In genomic region chr17:63369233-63369632, GRCh38 we compare ENCODE assay signal across 17 cellular contexts.
A peak's percentile ranks its signal among the peaks of the same experiment; 100 is the strongest.
DNase-seq lines count a peak whose midpoint lies in the region; ATAC-seq and TF ChIP-seq lines count a peak whose summit lies in the region.
"Had no signal": no experiment of that assay in that cellular context is flagged by ENCODE, and none has a peak within 500 bp of the region (broad histone marks: within the 10 kb centered on the region; RNA-seq: fewer than 3 reads in every experiment).

No MANE protein-coding gene starts in this region.

- no peak overlapping the region for H3K9ac ChIP-seq in PC-3 (ENCODE audit: low read length)

- H4K20me1 ChIP-seq in PC-3 (ENCODE audit: low read length), result no peaks in the 10 kb centered on the region

- H3K27me3 Mint-ChIP-seq in HFFc6 (ENCODE audit: insufficient read depth), result peaks cover 2% of the 10 kb centered on the region; the same call in 1 of the 2 replicates
- H3K27me3 Mint-ChIP-seq in stimulated activated memory B cell treated with anti-CD40 and anti-IgM and Interleukin-4, amounts not matched to agents 10 μg/mL and 1 μg/mL and 100 μg/mL, for 72 hours, result peaks cover 9% of the 10 kb centered on the region

- in situ Hi-C loops in brain microvascular endothelial cell (cut with HindIII; ENCODE audit: low pct_ligation_motif_present, low sequenced_read_pairs), result no loop called here

- no peaks in the 10 kb centered on the region for H3F3A ChIP-seq in PC-3 (ENCODE audit: low read length, unreplicated experiment)

- H3K4me3 ChIP-seq in brain microvascular endothelial cell (ENCODE audit: low read depth, low read length) (no peak overlapping the region), PC-3 (ENCODE audit: low read length) (no peak overlapping the region)

- H3K9me3 ChIP-seq in PC-3 (ENCODE audit: low read length), result no peaks in the 10 kb centered on the region

- no peak overlapping the region; the same call in 1 of the 2 replicates for H3K27ac Mint-ChIP-seq in HFFc6
- H3K27ac Mint-ChIP-seq in stimulated activated memory B cell treated with anti-CD40 and anti-IgM and Interleukin-4, amounts not matched to agents 10 μg/mL and 1 μg/mL and 100 μg/mL, for 72 hours, result no peak overlapping the region
- H3K27ac Mint-ChIP-seq: activated CD4-positive, alpha-beta T cell treated with anti-CD3 and anti-CD28 coated beads, Interleukin-2, amount 10 ng/mL, durations not matched to agents 7 days and 5 days; IgD-negative memory B cell had no signal

- ATAC-seq in stimulated activated memory B cell treated with anti-CD40 and anti-IgM and Interleukin-4, amounts not matched to agents 10 μg/mL and 1 μg/mL and 100 μg/mL, for 72 hours, result no peak
- ATAC-seq in PC-3 (no peak), GM21447 (IDR thresholded peaks at IDR 0.05; ENCODE audit: unreplicated experiment) (no peak)

- H3K4me1 ChIP-seq in PC-3 (ENCODE audit: insufficient read depth, low read length), result no peaks in the 10 kb centered on the region

- H3K79me2 ChIP-seq in PC-3 (ENCODE audit: low read length), result no peaks in the 10 kb centered on the region

- intact Hi-C loops in PC-3 (cut with micrococcal nuclease), result no loop called here

- no peak overlapping the region for H2AFZ ChIP-seq in PC-3 (ENCODE audit: low read length)

- H3K36me3 Mint-ChIP-seq in HFFc6 (ENCODE audit: low read depth), result peaks cover 8% of the 10 kb centered on the region
- H3K36me3 Mint-ChIP-seq in stimulated activated memory B cell treated with anti-CD40 and anti-IgM and Interleukin-4, amounts not matched to agents 10 μg/mL and 1 μg/mL and 100 μg/mL, for 72 hours, result no peaks in the 10 kb centered on the region

- no peaks in the 10 kb centered on the region for H3K9me2 ChIP-seq in PC-3 (replicated peaks; ENCODE audit: low read length)

- CTCF ChIA-PET in PC-3 (lab: Charles Lee), result interaction anchor here (0.6 kb wide), 3 partner anchors 19 to 374 kb away, joined by 3 to 6 read pairs (median 3); no protein-coding TSS in a partner anchor

- TF ChIP-seq CTCF in HFFc6 (IDR thresholded peaks at IDR 0.05), result no peak
- TF ChIP-seq CTCF in brain microvascular endothelial cell (IDR thresholded peaks at IDR 0.05; ENCODE audit: low read depth, low read length, missing control alignments), result no peak
- no peak for TF ChIP-seq CTCF in PC-3 (conservative IDR thresholded peaks at IDR 0.05; ENCODE audit: low read depth, low read length)

- POLR2A ChIA-PET in PC-3 (lab: Charles Lee; ENCODE audit: unreplicated experiment), result no interaction called here

- H3K27me3 ChIP-seq in brain microvascular endothelial cell (replicated peaks) (no peaks in the 10 kb centered on the region), PC-3 (ENCODE audit: low read length) (no peaks in the 10 kb centered on the region)

- H3K27ac ChIP-seq in brain microvascular endothelial cell (no peak overlapping the region), PC-3 (ENCODE audit: low read length) (no peak overlapping the region)

- BruUV-seq in PC-3 (replicated peaks; lab: Mats Ljungman, UMichigan), result no TSS peak

- H3K36me3 ChIP-seq in brain microvascular endothelial cell (replicated peaks) (no peaks in the 10 kb centered on the region), PC-3 (ENCODE audit: low read depth, low read length) (0 out of 2 replicates have a peak, but pooled peaks cover 3% of the 10 kb centered on the region)

- DNase-seq in AG08396 (ENCODE audit: low spot score) (peak; percentile 35), HFFc6 (peak; percentile 63), brain microvascular endothelial cell (peak; percentile 53), kidney tubule cell (ENCODE audit: low spot score) (peak; percentile 24), PC-3 (no peak), HuH-7 (ENCODE audit: low spot score) (no peak)
- DNase-seq: activated CD4-positive, alpha-beta T cell treated with anti-CD3 and anti-CD28 coated beads, Interleukin-2, amount 10 ng/mL, durations not matched to agents 7 days and 5 days; activated naive CD4-positive, alpha-beta T cell treated with Interleukin-2 at 50 U/mL for 16 hours; Calu3; cortex of kidney; hippocampal formation; NCI-H1105; NCI-H2171; right cardiac atrium had no signal

- no peak overlapping the region for H3K4me3 Mint-ChIP-seq in HFFc6
- H3K4me3 Mint-ChIP-seq in stimulated activated memory B cell treated with anti-CD40 and anti-IgM and Interleukin-4, amounts not matched to agents 10 μg/mL and 1 μg/mL and 100 μg/mL, for 72 hours, result no peak overlapping the region
- H3K4me3 Mint-ChIP-seq: activated CD4-positive, alpha-beta T cell treated with anti-CD3 and anti-CD28 coated beads, Interleukin-2, amount 10 ng/mL, durations not matched to agents 7 days and 5 days; IgD-negative memory B cell had no signal

- no peak overlapping the region for H3K4me2 ChIP-seq in PC-3 (ENCODE audit: low read length)

- peaks cover 12% of the 10 kb centered on the region for H3K4me1 Mint-ChIP-seq in HFFc6 (ENCODE audit: low read depth)
- no peaks in the 10 kb centered on the region for H3K4me1 Mint-ChIP-seq in stimulated activated memory B cell treated with anti-CD40 and anti-IgM and Interleukin-4, amounts not matched to agents 10 μg/mL and 1 μg/mL and 100 μg/mL, for 72 hours
- H3K4me1 Mint-ChIP-seq: activated CD4-positive, alpha-beta T cell treated with anti-CD3 and anti-CD28 coated beads, Interleukin-2, amount 10 ng/mL, durations not matched to agents 7 days and 5 days; IgD-negative memory B cell had no signal

- no peaks in the 10 kb centered on the region for H3K9me3 Mint-ChIP-seq in HFFc6
- H3K9me3 Mint-ChIP-seq in stimulated activated memory B cell treated with anti-CD40 and anti-IgM and Interleukin-4, amounts not matched to agents 10 μg/mL and 1 μg/mL and 100 μg/mL, for 72 hours, result no peaks in the 10 kb centered on the region
- H3K9me3 Mint-ChIP-seq: activated CD4-positive, alpha-beta T cell treated with anti-CD3 and anti-CD28 coated beads, Interleukin-2, amount 10 ng/mL, durations not matched to agents 7 days and 5 days; IgD-negative memory B cell had no signal

Comparison
In these comparisons a context has a peak if more than half of its experiments do, and no peak if none do; other contexts are left out.
1. DNase-seq: peak in AG08396 (single experiment), HFFc6 (single experiment), brain microvascular endothelial cell (single experiment) and kidney tubule cell (single experiment); none in PC-3 (single experiment) and HuH-7 (single experiment).